29 cellular contexts compared by ENCODE assay signal in genomic region chr10:35696888-35697287, GRCh38.
"Had no signal": no experiment of that assay in that cellular context is flagged by ENCODE, and none has a peak within 500 bp of the region (broad histone marks: within the 10 kb centered on the region; RNA-seq: fewer than 3 reads in every experiment).

No MANE protein-coding gene starts in this region.

- H3K27ac ChIP-seq: brain microvascular endothelial cell, coronary artery, dorsolateral prefrontal cortex, esophagus muscularis mucosa, foreskin keratinocyte, gastroesophageal sphincter had no signal

- H3K4me1 ChIP-seq: foreskin keratinocyte, gastroesophageal sphincter had no signal

- H3K4me3 ChIP-seq: coronary artery, dorsolateral prefrontal cortex, esophagus muscularis mucosa, gastroesophageal sphincter had no signal

- DNase-seq: activated CD4-positive, alpha-beta memory T cell treated with anti-CD3 and anti-CD28 coated beads, Interleukin-2, amount 10 ng/mL, durations not matched to agents 7 days and 5 days; activated CD4-positive, alpha-beta T cell treated with anti-CD3 and anti-CD28 coated beads for 1 hour; activated CD4-positive, alpha-beta T cell treated with anti-CD3 and anti-CD28 coated beads for 4 hours; activated CD4-positive, alpha-beta T cell treated with anti-CD3 and anti-CD28 coated beads, Interleukin-2, amount 10 ng/mL, durations not matched to agents 7 days and 5 days; activated CD4-positive, alpha-beta T cell treated with anti-CD3 and anti-CD28 coated beads, Interleukin-2, amount 50 U/mL, for 4 hours; activated CD8-positive, alpha-beta memory T cell treated with anti-CD3 and anti-CD28 coated beads, Interleukin-2, amount 50 U/mL, for 48 hours; activated gamma-delta T cell; activated naive CD4-positive, alpha-beta T cell; activated naive CD4-positive, alpha-beta T cell treated with anti-CD3 and anti-CD28 coated beads, Interleukin-2, amount 10 ng/mL, durations not matched to agents 7 days and 5 days; activated naive CD8-positive, alpha-beta T cell treated with anti-CD3 and anti-CD28 coated beads, Interleukin-2, amount 10 ng/mL, durations not matched to agents 7 days and 5 days; activated T-cell treated with anti-CD3 and anti-CD28 coated beads for 4 hours; activated T-cell treated with anti-CD3 and anti-CD28 coated beads, Interleukin-2, amount 50 U/mL, for 24 hours; activated T-cell treated with anti-CD3 and anti-CD28 coated beads, Interleukin-2, amount 50 U/mL, for 72 hours; amniotic stem cell; anterior cingulate cortex; brain microvascular endothelial cell; dorsolateral prefrontal cortex; effector memory CD4-positive, alpha-beta T cell; endodermal cell; erythroblast; foreskin keratinocyte; T-helper 1 cell; T-helper 17 cell; T1000 had no signal

- ATAC-seq: activated naive CD4-positive, alpha-beta T cell treated with anti-CD3 and anti-CD28 coated beads, Interleukin-2, amount 50 U/mL, for 72 hours; activated T-cell treated with anti-CD3 and anti-CD28 coated beads, Interleukin-2, amount 50 U/mL, for 72 hours; foreskin keratinocyte; gastroesophageal sphincter; T-helper 17 cell; WTC11 had no signal

- H3K27me3 ChIP-seq: brain microvascular endothelial cell, foreskin keratinocyte had no signal

- H3K36me3 ChIP-seq: brain microvascular endothelial cell, esophagus muscularis mucosa, gastroesophageal sphincter had no signal
